ENCODE assay signal across 9 cellular contexts in the genomic region with DNA sequence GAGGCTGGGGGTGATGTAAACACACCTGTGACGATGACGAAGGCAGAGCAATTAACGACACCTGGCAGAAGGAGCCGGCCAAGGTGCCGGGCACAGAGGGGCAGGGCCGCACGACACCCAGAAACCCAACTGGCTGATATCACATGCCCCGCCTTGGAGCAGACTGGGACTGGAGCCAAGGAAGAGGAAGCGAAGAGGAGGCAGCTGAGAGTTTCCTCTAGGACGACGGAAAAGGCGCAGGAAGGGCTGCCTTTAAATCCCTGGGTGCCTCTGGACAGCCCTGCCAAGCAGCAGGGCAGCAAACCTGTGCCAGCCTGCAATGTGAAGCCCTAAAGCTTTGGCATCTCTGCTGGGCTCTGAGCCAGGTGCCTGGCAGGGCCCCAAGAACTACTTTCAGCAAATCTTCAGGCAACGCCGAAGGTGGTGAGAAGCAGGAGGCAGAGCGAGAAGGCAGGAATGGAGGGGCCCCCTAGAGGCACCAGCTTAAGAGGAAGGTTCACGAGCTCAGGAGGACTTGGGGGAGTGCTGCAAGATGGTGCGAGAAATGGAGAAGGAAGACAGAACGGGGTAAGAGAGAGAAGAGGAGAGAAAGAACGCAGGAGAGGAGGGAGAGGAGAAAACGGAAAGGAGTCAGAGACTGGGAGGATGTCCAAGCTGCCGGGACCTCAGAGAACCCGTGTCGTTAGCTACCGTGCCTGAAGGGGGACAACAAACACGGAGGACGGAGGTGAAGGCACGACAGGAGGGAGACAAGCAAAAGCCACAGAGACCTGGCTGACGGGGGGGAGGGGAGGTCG. TPM values are rescaled to one million over a fixed set of nuclear protein-coding genes. Genes with fewer than 3 reads are reported as not detected.
A peak's percentile ranks its signal among the peaks of the same experiment; 100 is the strongest.
DNase-seq lines count a peak whose midpoint lies in the region; ATAC-seq and TF ChIP-seq lines count a peak whose summit lies in the region.
"Had no signal": no experiment of that assay in that cellular context is flagged by ENCODE, and none has a peak within 500 bp of the region (broad histone marks: within the 10 kb centered on the region; RNA-seq: fewer than 3 reads in every experiment).

No MANE protein-coding gene starts in this region.

- H3K9me3 ChIP-seq in fibroblast of lung (ENCODE audit: control insufficient read depth, insufficient read depth, low read depth, low read length), result no peaks in the 10 kb centered on the region

- H3K9ac ChIP-seq in fibroblast of lung (ENCODE audit: insufficient read depth, low read length), result no peak overlapping the region

- no peaks in the 10 kb centered on the region for H4K20me1 ChIP-seq in GM23338 (replicated peaks; ENCODE audit: insufficient read depth)
- no peaks in the 10 kb centered on the region for H4K20me1 ChIP-seq in fibroblast of lung (ENCODE audit: control insufficient read depth, extremely low read depth, insufficient read depth, low read length)

- no peaks in the 10 kb centered on the region for H3K9me2 ChIP-seq in GM23338 (ENCODE audit: insufficient read depth)

- H3K27me3 ChIP-seq in GM23338 (ENCODE audit: insufficient read depth) (no peaks in the 10 kb centered on the region), fibroblast of lung (ENCODE audit: control insufficient read depth, insufficient read depth, low read length) (no peaks in the 10 kb centered on the region)

- DNase-seq in GM23338 (ENCODE audit: low spot score), result peak; percentile 65
- DNase-seq in NCI-H446 (lab: John Stamatoyannopoulos, UW), result peak; percentile 95 to 99
- peak; percentile 15 for DNase-seq in activated T-cell treated with anti-CD3 and anti-CD28 coated beads, Interleukin-2, amount 50 U/mL, for 4 hours
- peak; percentile 62 for DNase-seq in fibroblast of lung (ENCODE audit: low read depth in 2 of 2)
- DNase-seq in natural killer cell treated with Interleukin-12 subunit alpha and Interleukin-12 subunit beta and Interleukin-15 and Interleukin-18, amount 100 ng/mL, for 72 hours (ENCODE audit: low spot score), result no peak
- DNase-seq in activated effector memory CD4-positive, alpha-beta T cell treated with anti-CD3 and anti-CD28 coated beads, Interleukin-2, amount 50 U/mL, for 16 hours, result no peak

- peak overlapping the region; percentile 52; the same call in 1 of the 2 replicates for H3K4me2 ChIP-seq in GM23338
- H3K4me2 ChIP-seq in fibroblast of lung (ENCODE audit: extremely low read depth, insufficient read depth, low read length), result no peak overlapping the region

- peak overlapping the region; percentile 56 for H3K27ac ChIP-seq in GM23338 (ENCODE audit: low read depth)
- H3K27ac ChIP-seq in fibroblast of lung (ENCODE audit: insufficient read depth, low read length), result no peak overlapping the region

- H3K4me3 ChIP-seq in GM23338 (no peak overlapping the region), fibroblast of lung (replicated peaks in 1 of 4; ENCODE audit: control extremely low read depth in 1 of 4, insufficient read depth in 1 of 4, low read depth in 3 of 4, low read length in 4 of 4) (no peak overlapping the region)

- TF ChIP-seq CTCF in GM23338 (conservative IDR thresholded peaks at IDR 0.05; ENCODE audit: low read depth in 2 of 2), result peak; percentile 32 to 34; a peak in 3 of 4 replicates
- TF ChIP-seq CTCF in fibroblast of lung (conservative IDR thresholded peaks at IDR 0.05 in 1 of 2, IDR thresholded peaks at IDR 0.05 in 1 of 2; ENCODE audit: low read depth in 1 of 2, low read length in 2 of 2), result no peak

- H3K9me3 Mint-ChIP-seq in GM23338, result no peaks in the 10 kb centered on the region
- no peaks in the 10 kb centered on the region for H3K9me3 Mint-ChIP-seq in activated T-cell treated with anti-CD3 and anti-CD28 coated beads, Interleukin-2, amount 50 U/mL, for 4 hours
- no peaks in the 10 kb centered on the region for H3K9me3 Mint-ChIP-seq in natural killer cell treated with Interleukin-12 subunit alpha and Interleukin-12 subunit beta and Interleukin-15 and Interleukin-18, amount 100 ng/mL, for 72 hours

- peak overlapping the region; percentile 9; the same call in 1 of the 2 replicates for H3K27ac Mint-ChIP-seq in GM23338
- H3K27ac Mint-ChIP-seq in natural killer cell treated with Interleukin-12 subunit alpha and Interleukin-12 subunit beta and Interleukin-15 and Interleukin-18, amount 100 ng/mL, for 72 hours, result no peak overlapping the region

- no peaks in the 10 kb centered on the region for H3F3A ChIP-seq in GM23338 (replicated peaks; ENCODE audit: low read depth)

- H3K4me1 ChIP-seq in GM23338 (ENCODE audit: insufficient read depth) (peaks cover 11% of the 10 kb centered on the region), fibroblast of lung (ENCODE audit: control insufficient read depth, extremely low read depth, insufficient read depth, low read length) (peaks cover 12% of the 10 kb centered on the region)

- ATAC-seq in GM23338 (peak; percentile 45), HG02870 (IDR thresholded peaks at IDR 0.05; ENCODE audit: unreplicated experiment) (no peak), GM21529 (IDR thresholded peaks at IDR 0.05; ENCODE audit: unreplicated experiment) (no peak)
- ATAC-seq in activated T-cell treated with anti-CD3 and anti-CD28 coated beads, Interleukin-2, amount 50 U/mL, for 4 hours, result peak; percentile 52 to 67
- ATAC-seq in natural killer cell treated with Interleukin-12 subunit alpha and Interleukin-12 subunit beta and Interleukin-15 and Interleukin-18, amount 100 ng/mL, for 72 hours, result no peak

- no peaks in the 10 kb centered on the region for H3K36me3 Mint-ChIP-seq in GM23338 (ENCODE audit: low read depth)
- H3K36me3 Mint-ChIP-seq in activated T-cell treated with anti-CD3 and anti-CD28 coated beads, Interleukin-2, amount 50 U/mL, for 4 hours (ENCODE audit: insufficient read depth), result no peaks in the 10 kb centered on the region
- H3K36me3 Mint-ChIP-seq in natural killer cell treated with Interleukin-12 subunit alpha and Interleukin-12 subunit beta and Interleukin-15 and Interleukin-18, amount 100 ng/mL, for 72 hours, result no peaks in the 10 kb centered on the region

- peaks cover 31% of the 10 kb centered on the region for H3K4me1 Mint-ChIP-seq in GM23338
- H3K4me1 Mint-ChIP-seq in activated T-cell treated with anti-CD3 and anti-CD28 coated beads, Interleukin-2, amount 50 U/mL, for 4 hours (ENCODE audit: low read depth), result peaks cover 10% of the 10 kb centered on the region
- peaks cover 13 to 16% of the 10 kb centered on the region in 2 donors for H3K4me1 Mint-ChIP-seq in natural killer cell treated with Interleukin-12 subunit alpha and Interleukin-12 subunit beta and Interleukin-15 and Interleukin-18, amount 100 ng/mL, for 72 hours (ENCODE audit: low read depth in 2 of 2)

- H3K79me2 ChIP-seq in GM23338 (replicated peaks; ENCODE audit: insufficient read depth) (no peaks in the 10 kb centered on the region), fibroblast of lung (ENCODE audit: control insufficient read depth, insufficient read depth, low read length) (no peaks in the 10 kb centered on the region)

- H3K27me3 Mint-ChIP-seq in GM23338 (ENCODE audit: insufficient read depth, low read depth, poor library complexity), result peaks cover 12% of the 10 kb centered on the region
- H3K27me3 Mint-ChIP-seq in activated T-cell treated with anti-CD3 and anti-CD28 coated beads, Interleukin-2, amount 50 U/mL, for 4 hours (ENCODE audit: low read depth), result peaks cover 26% of the 10 kb centered on the region
- H3K27me3 Mint-ChIP-seq in natural killer cell treated with Interleukin-12 subunit alpha and Interleukin-12 subunit beta and Interleukin-15 and Interleukin-18, amount 100 ng/mL, for 72 hours, result peaks cover 20 to 21% of the 10 kb centered on the region in 2 donors

- no peaks in the 10 kb centered on the region for H3K36me3 ChIP-seq in GM23338 (ENCODE audit: insufficient read depth)
- peaks cover 25% of the 10 kb centered on the region for H3K36me3 ChIP-seq in fibroblast of lung (ENCODE audit: control insufficient read depth, insufficient read depth, low read length)

- peak overlapping the region; percentile 51 for H3K4me3 Mint-ChIP-seq in GM23338
- H3K4me3 Mint-ChIP-seq in activated T-cell treated with anti-CD3 and anti-CD28 coated beads, Interleukin-2, amount 50 U/mL, for 4 hours, result peak overlapping the region; percentile 46
- peak overlapping the region; percentile 71 for H3K4me3 Mint-ChIP-seq in natural killer cell treated with Interleukin-12 subunit alpha and Interleukin-12 subunit beta and Interleukin-15 and Interleukin-18, amount 100 ng/mL, for 72 hours

- H2AFZ ChIP-seq in GM23338, result peak overlapping the region; percentile 89
- no peak overlapping the region for H2AFZ ChIP-seq in fibroblast of lung (ENCODE audit: low read length)

TF ChIP-seq in GM23338, 12 proteins besides CTCF, POLR2A, EP300 and RAD21 (continues in another document):
- no peak for TF ChIP-seq STAT1 (IDR thresholded peaks at IDR 0.05; ENCODE audit: unreplicated experiment)

RNA-seq across cellular contexts. Expression of a gene that starts 25.3 kb away (rescaled TPM):
- 60.5 and 68.5 TPM in 2 replicates for total RNA-seq in GM23338 (2014; rRNA removed; shearing (Covaris generic))
- polyA plus RNA-seq in GM23338 (2016; fragmentation: Nextera tagmentation; extraction: Ambion mirVana) (22.0 and 22.3 TPM in 2 replicates), fibroblast of lung (72.9 and 85.3 TPM in 2 replicates)
- 10 to 100 TPM; 67.0 to 73.9 (median 71.5) TPM for total RNA-seq in activated T-cell treated with anti-CD3 and anti-CD28 coated beads, Interleukin-2, amount 50 U/mL, for 4 hours
- 72.2 and 78.1 TPM in 2 replicates for total RNA-seq in fibroblast of lung
- 62.2 and 73.8 TPM in 2 replicates for polyA plus RNA-seq in fibroblast of lung (2012)
- 164 and 206 TPM in 2 replicates for polyA minus RNA-seq in fibroblast of lung (ENCODE audit: low replicate concordance)
- total RNA-seq in natural killer cell treated with Interleukin-12 subunit alpha and Interleukin-12 subunit beta and Interleukin-15 and Interleukin-18, amount 100 ng/mL, for 72 hours, result 10 to 100 TPM; 45.5 to 55.9 TPM

RNA-seq across cellular contexts. Expression of a gene that starts 33.8 kb away (rescaled TPM):
- total RNA-seq in GM23338 (2014; rRNA removed; shearing (Covaris generic)), result 13.2 and 15.7 TPM in 2 replicates
- polyA plus RNA-seq in GM23338 (2016; fragmentation: Nextera tagmentation; extraction: Ambion mirVana) (3.4 and 4.2 TPM in 2 replicates), fibroblast of lung (20.9 and 21.0 TPM in 2 replicates)
- total RNA-seq in activated T-cell treated with anti-CD3 and anti-CD28 coated beads, Interleukin-2, amount 50 U/mL, for 4 hours, result under 1 TPM; 0.57 to 0.89 (median 0.61) TPM
- 80.3 and 150 TPM in 2 replicates for total RNA-seq in fibroblast of lung
- 57.9 and 61.9 TPM in 2 replicates for polyA plus RNA-seq in fibroblast of lung (2012)
- polyA minus RNA-seq in fibroblast of lung (ENCODE audit: low replicate concordance), result 42.9 and 69.1 TPM in 2 replicates
- 1 to 10 TPM in 1 of 2 donors, under 1 TPM in 1; 0.73 to 1.6 TPM for total RNA-seq in natural killer cell treated with Interleukin-12 subunit alpha and Interleukin-12 subunit beta and Interleukin-15 and Interleukin-18, amount 100 ng/mL, for 72 hours

RNA-seq across cellular contexts. Expression of a gene that starts 52.5 kb away (rescaled TPM):
- 1.0 TPM in 1 of 2 replicates, not detected in the other for total RNA-seq in GM23338 (2014; rRNA removed; shearing (Covaris generic))
- polyA plus RNA-seq in GM23338 (2016; fragmentation: Nextera tagmentation; extraction: Ambion mirVana) (0.15 TPM in 1 of 2 replicates, not detected in the other), fibroblast of lung (not detected in 2 replicates)
- total RNA-seq in activated T-cell treated with anti-CD3 and anti-CD28 coated beads, Interleukin-2, amount 50 U/mL, for 4 hours, result not detected
- not detected in 2 replicates for total RNA-seq in fibroblast of lung
- not detected in 2 replicates for polyA plus RNA-seq in fibroblast of lung (2012)
- not detected in 2 replicates for polyA minus RNA-seq in fibroblast of lung (ENCODE audit: low replicate concordance)
- total RNA-seq in natural killer cell treated with Interleukin-12 subunit alpha and Interleukin-12 subunit beta and Interleukin-15 and Interleukin-18, amount 100 ng/mL, for 72 hours, result not detected
- total RNA-seq: T-helper 1 cell treated with Interleukin-12 subunit alpha and Interleukin-12 subunit beta and Interleukin-4 antibody, amounts not matched to agents 30 ng/mL and 1 ng/mL, for 36 hours had no signal

Comparison
In these comparisons a context has a peak if more than half of its experiments do, and no peak if none do; other contexts are left out.
1. ATAC-seq: peak in GM23338 (single experiment) and activated T-cell treated with anti-CD3 and anti-CD28 coated beads, Interleukin-2, amount 50 U/mL, for 4 hours (2 of 2); none in natural killer cell treated with Interleukin-12 subunit alpha and Interleukin-12 subunit beta and Interleukin-15 and Interleukin-18, amount 100 ng/mL, for 72 hours (0 of 2), HG02870 (single experiment) and GM21529 (single experiment).
2. DNase-seq: peak in GM23338 (single experiment), NCI-H446 (2 of 2), activated T-cell treated with anti-CD3 and anti-CD28 coated beads, Interleukin-2, amount 50 U/mL, for 4 hours (single experiment) and fibroblast of lung (2 of 2); none in natural killer cell treated with Interleukin-12 subunit alpha and Interleukin-12 subunit beta and Interleukin-15 and Interleukin-18, amount 100 ng/mL, for 72 hours (single experiment) and activated effector memory CD4-positive, alpha-beta T cell treated with anti-CD3 and anti-CD28 coated beads, Interleukin-2, amount 50 U/mL, for 16 hours (single experiment).
3. CTCF ChIP-seq: peak in GM23338 (2 of 2); none in fibroblast of lung (0 of 2).
4. Peak in every context shown above with its lines, with median percentiles within 50 percentile points of each other: H3K4me3 Mint-ChIP-seq.